In the genomic region with DNA sequence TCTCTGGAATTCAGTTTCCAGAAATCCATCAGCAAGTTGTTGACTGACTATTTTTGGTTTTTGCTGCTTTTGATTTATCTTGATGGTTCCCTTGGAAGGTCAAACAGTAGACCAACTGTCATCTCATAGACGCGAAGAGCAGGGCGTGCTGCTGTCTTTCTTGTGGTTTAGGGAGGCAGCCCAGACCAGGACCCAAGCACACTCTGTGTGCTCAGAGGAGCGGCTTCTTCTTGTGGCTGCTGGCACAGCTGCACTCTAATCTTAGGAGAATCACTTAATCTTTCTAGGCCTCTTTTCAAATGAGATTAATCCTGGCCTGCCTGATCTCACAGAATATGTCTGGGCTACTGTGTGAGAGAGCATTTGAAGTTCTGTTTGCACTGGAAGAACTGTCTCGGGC, we compare ENCODE assay signal across 1 cellular context.
TF ChIP-seq lines count a peak whose summit lies in the region.

No MANE protein-coding gene starts in this region.

TF ChIP-seq in GM23338, 12 proteins besides CTCF, POLR2A, EP300 and RAD21 (continued from another document):
- TF ChIP-seq, protein P1, sequence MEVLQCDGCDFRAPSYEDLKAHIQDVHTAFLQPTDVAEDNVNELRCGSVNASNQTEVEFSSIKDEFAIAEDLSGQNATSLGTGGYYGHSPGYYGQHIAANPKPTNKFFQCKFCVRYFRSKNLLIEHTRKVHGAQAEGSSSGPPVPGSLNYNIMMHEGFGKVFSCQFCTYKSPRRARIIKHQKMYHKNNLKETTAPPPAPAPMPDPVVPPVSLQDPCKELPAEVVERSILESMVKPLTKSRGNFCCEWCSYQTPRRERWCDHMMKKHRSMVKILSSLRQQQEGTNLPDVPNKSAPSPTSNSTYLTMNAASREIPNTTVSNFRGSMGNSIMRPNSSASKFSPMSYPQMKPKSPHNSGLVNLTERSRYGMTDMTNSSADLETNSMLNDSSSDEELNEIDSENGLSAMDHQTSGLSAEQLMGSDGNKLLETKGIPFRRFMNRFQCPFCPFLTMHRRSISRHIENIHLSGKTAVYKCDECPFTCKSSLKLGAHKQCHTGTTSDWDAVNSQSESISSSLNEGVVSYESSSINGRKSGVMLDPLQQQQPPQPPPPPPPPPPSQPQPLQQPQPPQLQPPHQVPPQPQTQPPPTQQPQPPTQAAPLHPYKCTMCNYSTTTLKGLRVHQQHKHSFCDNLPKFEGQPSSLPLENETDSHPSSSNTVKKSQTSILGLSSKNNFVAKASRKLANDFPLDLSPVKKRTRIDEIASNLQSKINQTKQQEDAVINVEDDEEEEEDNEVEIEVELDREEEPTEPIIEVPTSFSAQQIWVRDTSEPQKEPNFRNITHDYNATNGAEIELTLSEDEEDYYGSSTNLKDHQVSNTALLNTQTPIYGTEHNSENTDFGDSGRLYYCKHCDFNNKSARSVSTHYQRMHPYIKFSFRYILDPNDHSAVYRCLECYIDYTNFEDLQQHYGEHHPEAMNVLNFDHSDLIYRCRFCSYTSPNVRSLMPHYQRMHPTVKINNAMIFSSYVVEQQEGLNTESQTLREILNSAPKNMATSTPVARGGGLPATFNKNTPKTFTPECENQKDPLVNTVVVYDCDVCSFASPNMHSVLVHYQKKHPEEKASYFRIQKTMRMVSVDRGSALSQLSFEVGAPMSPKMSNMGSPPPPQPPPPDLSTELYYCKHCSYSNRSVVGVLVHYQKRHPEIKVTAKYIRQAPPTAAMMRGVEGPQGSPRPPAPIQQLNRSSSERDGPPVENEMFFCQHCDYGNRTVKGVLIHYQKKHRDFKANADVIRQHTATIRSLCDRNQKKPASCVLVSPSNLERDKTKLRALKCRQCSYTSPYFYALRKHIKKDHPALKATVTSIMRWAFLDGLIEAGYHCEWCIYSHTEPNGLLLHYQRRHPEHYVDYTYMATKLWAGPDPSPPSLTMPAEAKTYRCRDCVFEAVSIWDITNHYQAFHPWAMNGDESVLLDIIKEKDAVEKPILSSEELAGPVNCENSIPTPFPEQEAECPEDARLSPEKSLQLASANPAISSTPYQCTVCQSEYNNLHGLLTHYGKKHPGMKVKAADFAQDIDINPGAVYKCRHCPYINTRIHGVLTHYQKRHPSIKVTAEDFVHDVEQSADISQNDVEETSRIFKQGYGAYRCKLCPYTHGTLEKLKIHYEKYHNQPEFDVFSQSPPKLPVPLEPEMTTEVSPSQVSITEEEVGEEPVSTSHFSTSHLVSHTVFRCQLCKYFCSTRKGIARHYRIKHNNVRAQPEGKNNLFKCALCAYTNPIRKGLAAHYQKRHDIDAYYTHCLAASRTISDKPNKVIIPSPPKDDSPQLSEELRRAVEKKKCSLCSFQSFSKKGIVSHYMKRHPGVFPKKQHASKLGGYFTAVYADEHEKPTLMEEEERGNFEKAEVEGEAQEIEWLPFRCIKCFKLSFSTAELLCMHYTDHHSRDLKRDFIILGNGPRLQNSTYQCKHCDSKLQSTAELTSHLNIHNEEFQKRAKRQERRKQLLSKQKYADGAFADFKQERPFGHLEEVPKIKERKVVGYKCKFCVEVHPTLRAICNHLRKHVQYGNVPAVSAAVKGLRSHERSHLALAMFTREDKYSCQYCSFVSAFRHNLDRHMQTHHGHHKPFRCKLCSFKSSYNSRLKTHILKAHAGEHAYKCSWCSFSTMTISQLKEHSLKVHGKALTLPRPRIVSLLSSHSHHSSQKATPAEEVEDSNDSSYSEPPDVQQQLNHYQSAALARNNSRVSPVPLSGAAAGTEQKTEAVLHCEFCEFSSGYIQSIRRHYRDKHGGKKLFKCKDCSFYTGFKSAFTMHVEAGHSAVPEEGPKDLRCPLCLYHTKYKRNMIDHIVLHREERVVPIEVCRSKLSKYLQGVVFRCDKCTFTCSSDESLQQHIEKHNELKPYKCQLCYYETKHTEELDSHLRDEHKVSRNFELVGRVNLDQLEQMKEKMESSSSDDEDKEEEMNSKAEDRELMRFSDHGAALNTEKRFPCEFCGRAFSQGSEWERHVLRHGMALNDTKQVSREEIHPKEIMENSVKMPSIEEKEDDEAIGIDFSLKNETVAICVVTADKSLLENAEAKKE (CRISPR knock-in tag; IDR thresholded peaks at IDR 0.05), result no peak
- TF ChIP-seq STAT1 (IDR thresholded peaks at IDR 0.05; ENCODE audit: unreplicated experiment), result no peak
- no peak for TF ChIP-seq CREB1 (CRISPR knock-in tag; IDR thresholded peaks at IDR 0.05; ENCODE audit: low read depth)
- no peak for TF ChIP-seq NANOG (IDR thresholded peaks at IDR 0.05; ENCODE audit: borderline replicate concordance)
- TF ChIP-seq ZNF114 (CRISPR knock-in tag; IDR thresholded peaks at IDR 0.05), result no peak
- TF ChIP-seq JUNB (IDR thresholded peaks at IDR 0.05; ENCODE audit: unreplicated experiment), result no peak
- TF ChIP-seq, protein P2, sequence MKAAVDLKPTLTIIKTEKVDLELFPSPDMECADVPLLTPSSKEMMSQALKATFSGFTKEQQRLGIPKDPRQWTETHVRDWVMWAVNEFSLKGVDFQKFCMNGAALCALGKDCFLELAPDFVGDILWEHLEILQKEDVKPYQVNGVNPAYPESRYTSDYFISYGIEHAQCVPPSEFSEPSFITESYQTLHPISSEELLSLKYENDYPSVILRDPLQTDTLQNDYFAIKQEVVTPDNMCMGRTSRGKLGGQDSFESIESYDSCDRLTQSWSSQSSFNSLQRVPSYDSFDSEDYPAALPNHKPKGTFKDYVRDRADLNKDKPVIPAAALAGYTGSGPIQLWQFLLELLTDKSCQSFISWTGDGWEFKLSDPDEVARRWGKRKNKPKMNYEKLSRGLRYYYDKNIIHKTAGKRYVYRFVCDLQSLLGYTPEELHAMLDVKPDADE (IDR thresholded peaks at IDR 0.05), result no peak
- TF ChIP-seq, protein P3, sequence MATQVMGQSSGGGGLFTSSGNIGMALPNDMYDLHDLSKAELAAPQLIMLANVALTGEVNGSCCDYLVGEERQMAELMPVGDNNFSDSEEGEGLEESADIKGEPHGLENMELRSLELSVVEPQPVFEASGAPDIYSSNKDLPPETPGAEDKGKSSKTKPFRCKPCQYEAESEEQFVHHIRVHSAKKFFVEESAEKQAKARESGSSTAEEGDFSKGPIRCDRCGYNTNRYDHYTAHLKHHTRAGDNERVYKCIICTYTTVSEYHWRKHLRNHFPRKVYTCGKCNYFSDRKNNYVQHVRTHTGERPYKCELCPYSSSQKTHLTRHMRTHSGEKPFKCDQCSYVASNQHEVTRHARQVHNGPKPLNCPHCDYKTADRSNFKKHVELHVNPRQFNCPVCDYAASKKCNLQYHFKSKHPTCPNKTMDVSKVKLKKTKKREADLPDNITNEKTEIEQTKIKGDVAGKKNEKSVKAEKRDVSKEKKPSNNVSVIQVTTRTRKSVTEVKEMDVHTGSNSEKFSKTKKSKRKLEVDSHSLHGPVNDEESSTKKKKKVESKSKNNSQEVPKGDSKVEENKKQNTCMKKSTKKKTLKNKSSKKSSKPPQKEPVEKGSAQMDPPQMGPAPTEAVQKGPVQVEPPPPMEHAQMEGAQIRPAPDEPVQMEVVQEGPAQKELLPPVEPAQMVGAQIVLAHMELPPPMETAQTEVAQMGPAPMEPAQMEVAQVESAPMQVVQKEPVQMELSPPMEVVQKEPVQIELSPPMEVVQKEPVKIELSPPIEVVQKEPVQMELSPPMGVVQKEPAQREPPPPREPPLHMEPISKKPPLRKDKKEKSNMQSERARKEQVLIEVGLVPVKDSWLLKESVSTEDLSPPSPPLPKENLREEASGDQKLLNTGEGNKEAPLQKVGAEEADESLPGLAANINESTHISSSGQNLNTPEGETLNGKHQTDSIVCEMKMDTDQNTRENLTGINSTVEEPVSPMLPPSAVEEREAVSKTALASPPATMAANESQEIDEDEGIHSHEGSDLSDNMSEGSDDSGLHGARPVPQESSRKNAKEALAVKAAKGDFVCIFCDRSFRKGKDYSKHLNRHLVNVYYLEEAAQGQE (IDR thresholded peaks at IDR 0.05; ENCODE audit: unreplicated experiment), result no peak
TF ChIP-seq in GM23338: peak in this region for 0.
